Comparison of ENCODE assay signal across 24 cellular contexts in genomic region chr5:77333451-77334123, GRCh38.
DNase-seq lines count a peak whose midpoint lies in the region; ATAC-seq and TF ChIP-seq lines count a peak whose summit lies in the region.
"Had no signal": no experiment of that assay in that cellular context is flagged by ENCODE, and none has a peak within 500 bp of the region (broad histone marks: within the 10 kb centered on the region; RNA-seq: fewer than 3 reads in every experiment).

No MANE protein-coding gene starts in this region.

- H3K9ac ChIP-seq in neural progenitor cell, result no peak overlapping the region

- no peaks in the 10 kb centered on the region for H3K36me3 Mint-ChIP-seq in neural progenitor cell
- H3K36me3 Mint-ChIP-seq in activated CD4-positive, alpha-beta memory T cell treated with anti-CD3 and anti-CD28 coated beads for 36 hours, result no peaks in the 10 kb centered on the region
- H3K36me3 Mint-ChIP-seq: CD8-positive, alpha-beta T cell had no signal

- no peak overlapping the region for H3K4me2 ChIP-seq in neural progenitor cell
- H3K4me2 ChIP-seq: A549 had no signal

- no peak for TF ChIP-seq POLR2A in uterus (IDR thresholded peaks at IDR 0.05)

- H4K20me1 ChIP-seq in neural progenitor cell (ENCODE audit: low read depth), result no peaks in the 10 kb centered on the region

- H3K27me3 ChIP-seq in right atrium auricular region (no peaks in the 10 kb centered on the region), neural progenitor cell (no peaks in the 10 kb centered on the region), uterus (no peaks in the 10 kb centered on the region)
- H3K27me3 ChIP-seq: SJCRH30 had no signal

- intact Hi-C loops in left ventricle myocardium superior (cut with micrococcal nuclease), result no loop called here
- intact Hi-C loops in uterus (cut with DNase I; ENCODE audit: low total_unique reads), result no loop called here
- intact Hi-C loops in activated CD4-positive, alpha-beta memory T cell treated with anti-CD3 and anti-CD28 coated beads for 36 hours (cut with micrococcal nuclease), result no loop called here

- POLR2A ChIA-PET in activated CD4-positive, alpha-beta memory T cell treated with anti-CD3 and anti-CD28 coated beads for 36 hours (lab: Charles Lee), result no interaction called here

- no peaks in the 10 kb centered on the region for H3K36me3 ChIP-seq in right atrium auricular region
- no peaks in the 10 kb centered on the region for H3K36me3 ChIP-seq in neural progenitor cell
- H3K36me3 ChIP-seq in uterus, result no peaks in the 10 kb centered on the region
- H3K36me3 ChIP-seq: SJCRH30 had no signal

- H3K4me1 ChIP-seq in right atrium auricular region (peaks cover 0 to 17% of the 10 kb centered on the region in 2 donors), neural progenitor cell (peaks cover 24% of the 10 kb centered on the region), uterus (peaks cover 0 to 3% of the 10 kb centered on the region in 2 donors)
- H3K4me1 ChIP-seq: A549 had no signal

- CTCF ChIA-PET in activated CD4-positive, alpha-beta memory T cell treated with anti-CD3 and anti-CD28 coated beads for 36 hours (lab: Charles Lee), result interaction anchor here (1.1 kb wide), 1 partner anchor 159 kb away, joined by 3 read pairs; the partner anchor contains the start of gene WDR41

- H3K4me1 Mint-ChIP-seq in neural progenitor cell, result peaks cover 11% of the 10 kb centered on the region
- peaks cover 14% of the 10 kb centered on the region for H3K4me1 Mint-ChIP-seq in activated CD4-positive, alpha-beta memory T cell treated with anti-CD3 and anti-CD28 coated beads for 36 hours (ENCODE audit: low read depth)

- H3K9me3 Mint-ChIP-seq in neural progenitor cell, result no peaks in the 10 kb centered on the region
- H3K9me3 Mint-ChIP-seq in activated CD4-positive, alpha-beta memory T cell treated with anti-CD3 and anti-CD28 coated beads for 36 hours, result no peaks in the 10 kb centered on the region
- H3K9me3 Mint-ChIP-seq: CD8-positive, alpha-beta T cell; H9; HFFc6 had no signal

- H3K27me3 Mint-ChIP-seq in neural progenitor cell (ENCODE audit: insufficient read depth, low read depth), result no peaks in the 10 kb centered on the region
- peaks cover 6% of the 10 kb centered on the region for H3K27me3 Mint-ChIP-seq in activated CD4-positive, alpha-beta memory T cell treated with anti-CD3 and anti-CD28 coated beads for 36 hours

- no peaks in the 10 kb centered on the region for H3F3A ChIP-seq in neural progenitor cell (ENCODE audit: low read depth)

- no peaks in the 10 kb centered on the region for H3K9me3 ChIP-seq in right atrium auricular region
- no peaks in the 10 kb centered on the region for H3K9me3 ChIP-seq in neural progenitor cell (ENCODE audit: low read depth)
- no peaks in the 10 kb centered on the region for H3K9me3 ChIP-seq in uterus
- H3K9me3 ChIP-seq: A549, Caco-2, SJCRH30 had no signal

- H3K79me2 ChIP-seq in neural progenitor cell (ENCODE audit: low read depth), result no peaks in the 10 kb centered on the region

- no peak overlapping the region for H3K27ac Mint-ChIP-seq in neural progenitor cell
- no peak overlapping the region for H3K27ac Mint-ChIP-seq in activated CD4-positive, alpha-beta memory T cell treated with anti-CD3 and anti-CD28 coated beads for 36 hours
- H3K27ac Mint-ChIP-seq: CD8-positive, alpha-beta T cell; H9; HFFc6 had no signal

- H3K27ac ChIP-seq in right atrium auricular region (peak overlapping the region in 1 of 2 donors; percentile 66), neural progenitor cell (no peak overlapping the region), uterus (peak overlapping the region; percentile 74 to 78)
- H3K27ac ChIP-seq: A549, C4-2B, SJCRH30 had no signal

- no peak overlapping the region for H3K4me3 Mint-ChIP-seq in neural progenitor cell
- no peak overlapping the region for H3K4me3 Mint-ChIP-seq in activated CD4-positive, alpha-beta memory T cell treated with anti-CD3 and anti-CD28 coated beads for 36 hours
- H3K4me3 Mint-ChIP-seq: CD8-positive, alpha-beta T cell; H9; HFFc6 had no signal

- peak overlapping the region; percentile 23 for H2AFZ ChIP-seq in neural progenitor cell (replicated peaks)

- ATAC-seq in left ventricle myocardium superior (peak; percentile 25), GM19395 (IDR thresholded peaks at IDR 0.05; ENCODE audit: unreplicated experiment) (no peak)
- ATAC-seq: A549; CD8-positive, alpha-beta T cell; GM12878; HepG2 had no signal

- no peak for TF ChIP-seq CTCF in right atrium auricular region (IDR thresholded peaks at IDR 0.05)
- no peak for TF ChIP-seq CTCF in neural progenitor cell (IDR thresholded peaks at IDR 0.05)
- no peak for TF ChIP-seq CTCF in uterus (IDR thresholded peaks at IDR 0.05)

- DNase-seq in left ventricle myocardium superior (no peak), right atrium auricular region (ENCODE audit: low spot score) (no peak), SK-N-DZ (ENCODE audit: low spot score) (peak; percentile 87), neural progenitor cell (ENCODE audit: low spot score) (peak; percentile 13), uterus (peak; percentile 47 to 78)
- DNase-seq in activated CD4-positive, alpha-beta memory T cell treated with anti-CD3 and anti-CD28 coated beads for 36 hours, result no peak
- DNase-seq: AML-193; Caco-2; CD8-positive, alpha-beta T cell; GDM1; H9; HFFc6; Karpas-422; NCI-H1092; NCI-H1417 treated with DMSO at 0.1 percent for 48 hours; NCI-H1694 treated with DMSO at 0.1 percent for 48 hours; NCI-H2081; NCI-H2227 treated with DMSO at 0.1 percent for 48 hours; SJCRH30 had no signal

- H3K4me3 ChIP-seq in right atrium auricular region, result no peak overlapping the region
- no peak overlapping the region for H3K4me3 ChIP-seq in neural progenitor cell
- H3K4me3 ChIP-seq in uterus, result no peak overlapping the region
- H3K4me3 ChIP-seq: A549, GM12878, SJCRH30 had no signal

Comparison
In these comparisons a context has a peak if more than half of its experiments do, and no peak if none do; other contexts are left out.
1. DNase-seq: peak in SK-N-DZ (single experiment), neural progenitor cell (single experiment) and uterus (2 of 2); none in left ventricle myocardium superior (single experiment), right atrium auricular region (single experiment) and activated CD4-positive, alpha-beta memory T cell treated with anti-CD3 and anti-CD28 coated beads for 36 hours (single experiment).